8 cellular contexts compared by ENCODE assay signal in the genomic region with DNA sequence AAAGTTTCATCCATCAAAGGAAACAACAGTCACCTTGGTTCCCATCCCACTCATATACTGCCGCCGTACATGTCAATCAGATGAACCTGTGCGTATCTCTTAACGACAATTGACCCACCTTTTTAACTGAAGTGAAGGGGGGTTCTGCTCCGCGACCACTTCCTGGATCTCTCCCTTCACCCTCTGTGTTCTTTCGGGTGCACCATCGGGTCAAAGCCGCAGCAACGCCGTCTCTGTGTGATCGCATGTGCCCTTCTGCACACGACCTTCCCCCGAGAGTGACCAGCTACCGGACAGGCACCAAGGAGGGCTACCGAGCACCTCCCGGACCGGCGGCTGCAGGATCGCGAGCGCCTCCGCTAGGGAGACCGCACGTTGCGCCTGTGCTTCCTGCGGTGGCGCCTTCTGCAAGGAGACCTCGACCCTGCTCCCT. TPM values are rescaled to one million over a fixed set of nuclear protein-coding genes. Genes with fewer than 3 reads are reported as not detected.
A peak's percentile ranks its signal among the peaks of the same experiment; 100 is the strongest.
DNase-seq lines count a peak whose midpoint lies in the region; ATAC-seq and TF ChIP-seq lines count a peak whose summit lies in the region.
"Not testable (repeated sequence)": the region's sequence is repeated elsewhere in the genome, so short reads cannot be mapped to it uniquely, and the experiment has no call there.

No MANE protein-coding gene starts in this region.

- H3K4me3 ChIP-seq in breast epithelium = peak overlapping the region; percentile 49 to 79 (median 64)
- peak overlapping the region; percentile 61 for H3K4me3 ChIP-seq in neuron (ENCODE audit: low read length)
- peak overlapping the region; percentile 58 for H3K4me3 ChIP-seq in thymus (ENCODE audit: low read length)

- peak overlapping the region; percentile 100 for H3K4me3 Mint-ChIP-seq in HFFc6
- H3K4me3 Mint-ChIP-seq in activated CD4-positive, alpha-beta T cell treated with anti-CD3 and anti-CD28 coated beads for 36 hours = peak overlapping the region; percentile 94

- peak overlapping the region in 1 of 2 donors; percentile 58 for H3K27ac ChIP-seq in breast epithelium
- not testable (repeated sequence) for H3K27ac ChIP-seq in thymus (ENCODE audit: low read depth)

- H3K9me3 Mint-ChIP-seq in HFFc6; activated CD4-positive, alpha-beta T cell treated with anti-CD3 and anti-CD28 coated beads for 36 hours (ENCODE audit: low read depth): not testable (repeated sequence)

- H3K4me1 ChIP-seq in breast epithelium; neuron (ENCODE audit: insufficient read depth, low read length); thymus (ENCODE audit: control insufficient read depth, insufficient read depth, low read length): not testable (repeated sequence)

- not testable (repeated sequence) for TF ChIP-seq POLR2A in breast epithelium (IDR thresholded peaks at IDR 0.05)

- H2AFZ ChIP-seq in neuron (ENCODE audit: low read depth, low read length) = not testable (repeated sequence)

- not testable (repeated sequence) for H3K36me3 ChIP-seq in breast epithelium; neuron (ENCODE audit: insufficient read depth, low read length); thymus (ENCODE audit: control insufficient read depth, insufficient read depth)

- POLR2A ChIA-PET in activated CD4-positive, alpha-beta T cell treated with anti-CD3 and anti-CD28 coated beads for 36 hours (lab: Charles Lee) = not testable (repeated sequence)

- peaks cover 19% of the 10 kb centered on the region for H3K4me1 Mint-ChIP-seq in HFFc6 (ENCODE audit: low read depth)
- peaks cover 32% of the 10 kb centered on the region for H3K4me1 Mint-ChIP-seq in activated CD4-positive, alpha-beta T cell treated with anti-CD3 and anti-CD28 coated beads for 36 hours

- intact Hi-C loops in activated CD4-positive, alpha-beta T cell treated with anti-CD3 and anti-CD28 coated beads for 36 hours (cut with DNase I, micrococcal nuclease) = loop anchor here (5.0 to 10.0 kb wide), 3 partner anchors 95 to 692 kb away; partner anchors contain the start of genes CLIC4 (in 1 of the 2) and SRRM1 (in 1 of the 2)
- intact Hi-C loops in breast epithelium (cut with DNase I; ENCODE audit: low total_unique reads); left ventricle myocardium superior (cut with micrococcal nuclease): not testable (repeated sequence)

- WGBS in thymus = under 1% methylated on average over 28 of the region's 29 CpGs

- CTCF ChIA-PET in activated CD4-positive, alpha-beta T cell treated with anti-CD3 and anti-CD28 coated beads for 36 hours (lab: Charles Lee) = not testable (repeated sequence)

- not testable (repeated sequence) for H3K9me3 ChIP-seq in breast epithelium; neuron (ENCODE audit: low read length); thymus (ENCODE audit: control insufficient read depth)

- H3K27ac Mint-ChIP-seq in HFFc6 = peak overlapping the region; percentile 92
- peak overlapping the region; percentile 87 for H3K27ac Mint-ChIP-seq in activated CD4-positive, alpha-beta T cell treated with anti-CD3 and anti-CD28 coated beads for 36 hours

- peak; percentile 48 for TF ChIP-seq CTCF in HFFc6 (IDR thresholded peaks at IDR 0.05)
- TF ChIP-seq CTCF in breast epithelium (IDR thresholded peaks at IDR 0.05) = not testable (repeated sequence)

- DNase-seq in ELF-1 (ENCODE audit: low read depth, low spot score) (peak; percentile 36), HFFc6 (peak; percentile 57), NAMALWA (ENCODE audit: low spot score) (peak; percentile 54), left ventricle myocardium superior (peak; percentile 61)
- peak; percentile 56 for DNase-seq in activated CD4-positive, alpha-beta T cell treated with anti-CD3 and anti-CD28 coated beads for 36 hours
- DNase-seq in breast epithelium (ENCODE audit: low spot score in 2 of 2) = not testable (repeated sequence)

- not testable (repeated sequence) for H3K27me3 ChIP-seq in breast epithelium; neuron (ENCODE audit: insufficient read depth, low read length); thymus (ENCODE audit: control insufficient read depth, insufficient read depth)

- peak; percentile 12 for ATAC-seq in activated CD4-positive, alpha-beta T cell treated with anti-CD3 and anti-CD28 coated beads for 36 hours
- peak; percentile 74 for ATAC-seq in left ventricle myocardium superior

- H3K27me3 Mint-ChIP-seq in HFFc6 (ENCODE audit: insufficient read depth); activated CD4-positive, alpha-beta T cell treated with anti-CD3 and anti-CD28 coated beads for 36 hours: not testable (repeated sequence)

- peaks cover 46% of the 10 kb centered on the region for H3K36me3 Mint-ChIP-seq in HFFc6 (ENCODE audit: low read depth)
- not testable (repeated sequence) for H3K36me3 Mint-ChIP-seq in activated CD4-positive, alpha-beta T cell treated with anti-CD3 and anti-CD28 coated beads for 36 hours (ENCODE audit: low read depth)

RNA-seq across cellular contexts. Expression of gene TMEM50A, which starts 1.2 kb away (rescaled TPM):
- 100 to 1,000 TPM; 166 to 270 (median 254) TPM for total RNA-seq in HFFc6 (2021; fragmentation: NEBNext Ultra II Directional; extraction: Animal tissue kit (Norgen Biotek cat#: 25700))
- total RNA-seq in activated CD4-positive, alpha-beta T cell treated with anti-CD3 and anti-CD28 coated beads for 36 hours = 100 to 1,000 TPM in 1 of 2 experiments, 10 to 100 TPM in 1; 98.0 to 120 TPM
- total RNA-seq in breast epithelium = 100 to 1,000 TPM in 1 of 3 donors, 10 to 100 TPM in 2; 81.6 to 117 (median 97.0) TPM
- 73.1 TPM for total RNA-seq in left ventricle myocardium superior
- 109 TPM for polyA plus RNA-seq in thymus
